In the genomic region with DNA sequence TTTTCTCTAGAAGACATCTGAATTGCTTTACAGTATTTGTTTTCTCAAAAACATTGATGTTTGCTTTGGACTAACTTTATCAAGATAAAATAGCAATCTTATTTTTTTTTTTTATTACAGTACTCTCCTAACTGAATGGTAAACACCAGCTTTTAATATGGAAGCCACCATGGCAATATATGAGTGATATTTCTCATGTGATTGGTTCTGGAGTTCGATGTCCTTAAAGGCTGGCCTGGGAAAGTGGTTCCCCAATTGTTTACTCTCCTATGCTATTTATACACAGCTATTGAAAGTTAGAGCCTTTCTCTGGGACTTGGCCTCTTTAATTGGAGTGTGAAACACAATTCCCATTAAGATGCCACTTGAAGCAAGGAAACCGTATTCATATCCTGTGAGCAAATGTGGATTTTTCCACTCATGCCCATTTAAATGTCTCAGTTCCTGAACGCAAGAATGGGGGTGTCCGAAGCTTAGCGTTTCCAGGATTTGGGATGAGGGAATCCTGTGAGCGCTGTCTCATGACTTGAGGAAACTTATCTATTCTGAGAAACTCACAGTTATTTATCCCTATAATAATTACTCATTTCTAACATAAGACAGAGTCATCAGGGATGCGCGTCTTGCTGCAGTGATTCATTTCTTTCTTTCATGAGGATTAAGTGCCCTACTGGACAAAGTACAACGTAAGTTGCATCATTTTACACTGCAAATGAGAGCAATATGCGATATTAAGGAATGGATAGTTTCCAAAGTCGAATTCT, we compare ENCODE assay signal across 1 cellular context.
A peak's percentile ranks its signal among the peaks of the same experiment; 100 is the strongest.
TF ChIP-seq lines count a peak whose summit lies in the region.

No MANE protein-coding gene starts in this region.

TF ChIP-seq in SK-N-SH treated with all-trans-retinoic acid at 6 μM for 48 hours, 23 proteins besides CTCF, POLR2A, EP300 and RAD21 (continued from another document):
- TF ChIP-seq, protein P1, sequence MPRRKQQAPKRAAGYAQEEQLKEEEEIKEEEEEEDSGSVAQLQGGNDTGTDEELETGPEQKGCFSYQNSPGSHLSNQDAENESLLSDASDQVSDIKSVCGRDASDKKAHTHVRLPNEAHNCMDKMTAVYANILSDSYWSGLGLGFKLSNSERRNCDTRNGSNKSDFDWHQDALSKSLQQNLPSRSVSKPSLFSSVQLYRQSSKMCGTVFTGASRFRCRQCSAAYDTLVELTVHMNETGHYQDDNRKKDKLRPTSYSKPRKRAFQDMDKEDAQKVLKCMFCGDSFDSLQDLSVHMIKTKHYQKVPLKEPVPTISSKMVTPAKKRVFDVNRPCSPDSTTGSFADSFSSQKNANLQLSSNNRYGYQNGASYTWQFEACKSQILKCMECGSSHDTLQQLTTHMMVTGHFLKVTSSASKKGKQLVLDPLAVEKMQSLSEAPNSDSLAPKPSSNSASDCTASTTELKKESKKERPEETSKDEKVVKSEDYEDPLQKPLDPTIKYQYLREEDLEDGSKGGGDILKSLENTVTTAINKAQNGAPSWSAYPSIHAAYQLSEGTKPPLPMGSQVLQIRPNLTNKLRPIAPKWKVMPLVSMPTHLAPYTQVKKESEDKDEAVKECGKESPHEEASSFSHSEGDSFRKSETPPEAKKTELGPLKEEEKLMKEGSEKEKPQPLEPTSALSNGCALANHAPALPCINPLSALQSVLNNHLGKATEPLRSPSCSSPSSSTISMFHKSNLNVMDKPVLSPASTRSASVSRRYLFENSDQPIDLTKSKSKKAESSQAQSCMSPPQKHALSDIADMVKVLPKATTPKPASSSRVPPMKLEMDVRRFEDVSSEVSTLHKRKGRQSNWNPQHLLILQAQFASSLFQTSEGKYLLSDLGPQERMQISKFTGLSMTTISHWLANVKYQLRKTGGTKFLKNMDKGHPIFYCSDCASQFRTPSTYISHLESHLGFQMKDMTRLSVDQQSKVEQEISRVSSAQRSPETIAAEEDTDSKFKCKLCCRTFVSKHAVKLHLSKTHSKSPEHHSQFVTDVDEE (CRISPR knock-in tag; IDR thresholded peaks at IDR 0.05) = no peak
- no peak for TF ChIP-seq ZNF8 (CRISPR knock-in tag; IDR thresholded peaks at IDR 0.05)
- no peak for TF ChIP-seq OSR1 (CRISPR knock-in tag; IDR thresholded peaks at IDR 0.05)
- no peak for TF ChIP-seq ESRRG (CRISPR knock-in tag; IDR thresholded peaks at IDR 0.05)
- peak; percentile 99 for TF ChIP-seq TOX (CRISPR knock-in tag; IDR thresholded peaks at IDR 0.05; ENCODE audit: borderline replicate concordance)
- TF ChIP-seq, protein P2, sequence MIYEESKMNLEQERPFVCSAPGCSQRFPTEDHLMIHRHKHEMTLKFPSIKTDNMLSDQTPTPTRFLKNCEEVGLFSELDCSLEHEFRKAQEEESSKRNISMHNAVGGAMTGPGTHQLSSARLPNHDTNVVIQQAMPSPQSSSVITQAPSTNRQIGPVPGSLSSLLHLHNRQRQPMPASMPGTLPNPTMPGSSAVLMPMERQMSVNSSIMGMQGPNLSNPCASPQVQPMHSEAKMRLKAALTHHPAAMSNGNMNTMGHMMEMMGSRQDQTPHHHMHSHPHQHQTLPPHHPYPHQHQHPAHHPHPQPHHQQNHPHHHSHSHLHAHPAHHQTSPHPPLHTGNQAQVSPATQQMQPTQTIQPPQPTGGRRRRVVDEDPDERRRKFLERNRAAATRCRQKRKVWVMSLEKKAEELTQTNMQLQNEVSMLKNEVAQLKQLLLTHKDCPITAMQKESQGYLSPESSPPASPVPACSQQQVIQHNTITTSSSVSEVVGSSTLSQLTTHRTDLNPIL (CRISPR knock-in tag; IDR thresholded peaks at IDR 0.05; ENCODE audit: low read depth) = no peak
- TF ChIP-seq, protein P3, sequence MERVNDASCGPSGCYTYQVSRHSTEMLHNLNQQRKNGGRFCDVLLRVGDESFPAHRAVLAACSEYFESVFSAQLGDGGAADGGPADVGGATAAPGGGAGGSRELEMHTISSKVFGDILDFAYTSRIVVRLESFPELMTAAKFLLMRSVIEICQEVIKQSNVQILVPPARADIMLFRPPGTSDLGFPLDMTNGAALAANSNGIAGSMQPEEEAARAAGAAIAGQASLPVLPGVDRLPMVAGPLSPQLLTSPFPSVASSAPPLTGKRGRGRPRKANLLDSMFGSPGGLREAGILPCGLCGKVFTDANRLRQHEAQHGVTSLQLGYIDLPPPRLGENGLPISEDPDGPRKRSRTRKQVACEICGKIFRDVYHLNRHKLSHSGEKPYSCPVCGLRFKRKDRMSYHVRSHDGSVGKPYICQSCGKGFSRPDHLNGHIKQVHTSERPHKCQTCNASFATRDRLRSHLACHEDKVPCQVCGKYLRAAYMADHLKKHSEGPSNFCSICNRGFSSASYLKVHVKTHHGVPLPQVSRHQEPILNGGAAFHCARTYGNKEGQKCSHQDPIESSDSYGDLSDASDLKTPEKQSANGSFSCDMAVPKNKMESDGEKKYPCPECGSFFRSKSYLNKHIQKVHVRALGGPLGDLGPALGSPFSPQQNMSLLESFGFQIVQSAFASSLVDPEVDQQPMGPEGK (CRISPR knock-in tag; IDR thresholded peaks at IDR 0.05; ENCODE audit: borderline replicate concordance) = no peak
- TF ChIP-seq ISL1 (CRISPR knock-in tag; IDR thresholded peaks at IDR 0.05) = 0 out of 2 replicates have a peak, but pooled peaks have one; percentile 27
- TF ChIP-seq RARB (CRISPR knock-in tag; IDR thresholded peaks at IDR 0.05) = peak; percentile 84
- TF ChIP-seq, protein P4, sequence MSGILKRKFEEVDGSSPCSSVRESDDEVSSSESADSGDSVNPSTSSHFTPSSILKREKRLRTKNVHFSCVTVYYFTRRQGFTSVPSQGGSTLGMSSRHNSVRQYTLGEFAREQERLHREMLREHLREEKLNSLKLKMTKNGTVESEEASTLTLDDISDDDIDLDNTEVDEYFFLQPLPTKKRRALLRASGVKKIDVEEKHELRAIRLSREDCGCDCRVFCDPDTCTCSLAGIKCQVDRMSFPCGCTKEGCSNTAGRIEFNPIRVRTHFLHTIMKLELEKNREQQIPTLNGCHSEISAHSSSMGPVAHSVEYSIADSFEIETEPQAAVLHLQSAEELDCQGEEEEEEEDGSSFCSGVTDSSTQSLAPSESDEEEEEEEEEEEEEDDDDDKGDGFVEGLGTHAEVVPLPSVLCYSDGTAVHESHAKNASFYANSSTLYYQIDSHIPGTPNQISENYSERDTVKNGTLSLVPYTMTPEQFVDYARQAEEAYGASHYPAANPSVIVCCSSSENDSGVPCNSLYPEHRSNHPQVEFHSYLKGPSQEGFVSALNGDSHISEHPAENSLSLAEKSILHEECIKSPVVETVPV (CRISPR knock-in tag; IDR thresholded peaks at IDR 0.05) = no peak; the same call in 1 of the 2 replicates
- no peak for TF ChIP-seq ZNF565 (CRISPR knock-in tag; conservative IDR thresholded peaks at IDR 0.05; ENCODE audit: low read depth)
- TF ChIP-seq PPARA (CRISPR knock-in tag; IDR thresholded peaks at IDR 0.05; ENCODE audit: borderline replicate concordance) = no peak
- no peak for TF ChIP-seq ARNTL (CRISPR knock-in tag; IDR thresholded peaks at IDR 0.05; ENCODE audit: borderline replicate concordance, low read depth)
- no peak for TF ChIP-seq SNAI2 (CRISPR knock-in tag; IDR thresholded peaks at IDR 0.05)
- peak; percentile 94 for TF ChIP-seq ZC3H10 (CRISPR knock-in tag; IDR thresholded peaks at IDR 0.05)
- no peak for TF ChIP-seq ZFP30 (CRISPR knock-in tag; IDR thresholded peaks at IDR 0.05)
- TF ChIP-seq BACH2 (CRISPR knock-in tag; IDR thresholded peaks at IDR 0.05; ENCODE audit: borderline replicate concordance) = no peak
- no peak for TF ChIP-seq GLIS3 (CRISPR knock-in tag; IDR thresholded peaks at IDR 0.05)
- no peak for TF ChIP-seq ZNF70 (CRISPR knock-in tag; IDR thresholded peaks at IDR 0.05)
- no peak for TF ChIP-seq CSDC2 (CRISPR knock-in tag; IDR thresholded peaks at IDR 0.05)
TF ChIP-seq in SK-N-SH treated with all-trans-retinoic acid at 6 μM for 48 hours: peak in this region for 4.
